26 cellular contexts compared by ENCODE assay signal in the genomic region with DNA sequence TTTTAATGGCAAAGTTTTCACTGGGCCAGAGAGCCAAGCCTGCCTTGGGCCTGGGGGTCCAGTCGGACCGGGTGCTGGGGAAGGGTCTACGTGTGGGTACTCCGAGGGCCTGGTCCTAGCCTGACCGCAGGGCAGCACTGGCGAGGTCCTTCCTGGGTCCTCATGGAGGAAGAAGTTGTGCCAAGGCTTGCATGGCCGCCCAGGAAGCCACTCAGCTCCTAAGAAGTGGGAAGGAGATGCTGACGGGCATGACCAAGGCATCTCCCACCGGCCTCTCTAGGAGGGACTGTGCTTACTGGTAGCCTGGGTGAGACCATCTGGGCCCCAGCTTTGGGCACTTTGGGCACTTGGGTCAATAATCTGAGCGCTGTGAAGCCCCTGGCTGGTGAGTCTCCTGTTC. TPM values are rescaled to one million over a fixed set of nuclear protein-coding genes. Genes with fewer than 3 reads are reported as not detected.
"Had no signal": no experiment of that assay in that cellular context is flagged by ENCODE, and none has a peak within 500 bp of the region (broad histone marks: within the 10 kb centered on the region; RNA-seq: fewer than 3 reads in every experiment).

No MANE protein-coding gene starts in this region.

- H3K36me3 ChIP-seq: adrenal gland, breast epithelium, Peyer's patch, SJCRH30 had no signal

- DNase-seq: activated CD4-positive, alpha-beta T cell treated with anti-CD3 and anti-CD28 coated beads for 48 hours; activated CD4-positive, alpha-beta T cell treated with anti-CD3 and anti-CD28 coated beads, Interleukin-2, amount 50 U/mL, for 4 hours; activated CD4-positive, CD25-positive, alpha-beta regulatory T cell treated with anti-CD3 and anti-CD28 coated beads, Interleukin-2, amount 50 U/mL, for 72 hours; activated CD8-positive, alpha-beta T cell treated with anti-CD3 and anti-CD28 coated beads, Interleukin-2, amount 10 ng/mL, durations not matched to agents 7 days and 5 days; activated gamma-delta T cell treated with Interleukin-2 at 50 U/mL for 16 hours; activated naive CD4-positive, alpha-beta T cell treated with anti-CD3 and anti-CD28 coated beads, Interleukin-2, amount 50 U/mL, for 16 hours; activated naive CD8-positive, alpha-beta T cell treated with anti-CD3 and anti-CD28 coated beads, Interleukin-2, amount 10 ng/mL, durations not matched to agents 7 days and 5 days; activated T-cell treated with anti-CD3 and anti-CD28 coated beads, Interleukin-2, amount 50 U/mL, for 4 hours; aorta; MV-4-11; NCI-H1105; NCI-H1436 treated with DMSO at 0.1 percent for 48 hours; NCI-H187; NCI-H2081 treated with DMSO at 0.1 percent for 48 hours; NCI-H446; NCI-H524; Right ventricle myocardium superior; SJCRH30 had no signal

- H3K4me2 ChIP-seq: KMS-11 had no signal

- H3K27me3 ChIP-seq: adrenal gland, Peyer's patch had no signal

- ATAC-seq: activated CD8-positive, alpha-beta T cell treated with anti-CD3 and anti-CD28 coated beads, Interleukin-2, amount 10 ng/mL, durations not matched to agents 7 days and 5 days; WTC11 had no signal

- H3K9ac ChIP-seq: KMS-11 had no signal

- H3K27ac ChIP-seq: adrenal gland, breast epithelium, KMS-11, Peyer's patch, RWPE1, SJCRH30 had no signal

- H3K4me1 ChIP-seq: breast epithelium had no signal

- H3K4me3 Mint-ChIP-seq: activated CD8-positive, alpha-beta T cell treated with anti-CD3 and anti-CD28 coated beads, Interleukin-2, amount 10 ng/mL, durations not matched to agents 7 days and 5 days; activated naive CD8-positive, alpha-beta T cell treated with anti-CD3 and anti-CD28 coated beads, Interleukin-2, amount 10 ng/mL, durations not matched to agents 7 days and 5 days; activated T-cell treated with anti-CD3 and anti-CD28 coated beads, Interleukin-2, amount 50 U/mL, for 4 hours; T-helper 1 cell treated with Interleukin-12 subunit alpha and Interleukin-12 subunit beta and Interleukin-4 antibody, amounts not matched to agents 30 μg/mL and 1 μg/mL, for 36 hours; WTC11 had no signal

- H3K9me3 Mint-ChIP-seq: activated naive CD8-positive, alpha-beta T cell treated with anti-CD3 and anti-CD28 coated beads, Interleukin-2, amount 10 ng/mL, durations not matched to agents 7 days and 5 days; T-helper 1 cell treated with Interleukin-12 subunit alpha and Interleukin-12 subunit beta and Interleukin-4 antibody, amounts not matched to agents 30 μg/mL and 1 μg/mL, for 36 hours; WTC11 had no signal

- H3K9me3 ChIP-seq: adrenal gland, breast epithelium, Peyer's patch, SJCRH30 had no signal

- H3K4me3 ChIP-seq: adrenal gland, breast epithelium, Peyer's patch, SJCRH30 had no signal

- H3K36me3 Mint-ChIP-seq: activated naive CD8-positive, alpha-beta T cell treated with anti-CD3 and anti-CD28 coated beads, Interleukin-2, amount 10 ng/mL, durations not matched to agents 7 days and 5 days; WTC11 had no signal

- H3K27ac Mint-ChIP-seq: activated CD8-positive, alpha-beta T cell treated with anti-CD3 and anti-CD28 coated beads, Interleukin-2, amount 10 ng/mL, durations not matched to agents 7 days and 5 days; activated naive CD8-positive, alpha-beta T cell treated with anti-CD3 and anti-CD28 coated beads, Interleukin-2, amount 10 ng/mL, durations not matched to agents 7 days and 5 days; T-helper 1 cell treated with Interleukin-12 subunit alpha and Interleukin-12 subunit beta and Interleukin-4 antibody, amounts not matched to agents 30 μg/mL and 1 μg/mL, for 36 hours; WTC11 had no signal

RNA-seq across cellular contexts. Expression of a gene that starts 22.6 kb away (rescaled TPM):
- total RNA-seq: activated CD8-positive, alpha-beta T cell treated with anti-CD3 and anti-CD28 coated beads, Interleukin-2, amount 10 ng/mL, durations not matched to agents 7 days and 5 days; activated naive CD8-positive, alpha-beta T cell treated with anti-CD3 and anti-CD28 coated beads, Interleukin-2, amount 10 ng/mL, durations not matched to agents 7 days and 5 days; activated T-cell treated with anti-CD3 and anti-CD28 coated beads, Interleukin-2, amount 50 U/mL, for 4 hours; breast epithelium; MCF 10A; Peyer's patch; Right ventricle myocardium superior; SJCRH30; WTC11 had no signal
- polyA plus RNA-seq: aorta had no signal
